Comparison of ENCODE assay signal across 16 cellular contexts in the genomic region with DNA sequence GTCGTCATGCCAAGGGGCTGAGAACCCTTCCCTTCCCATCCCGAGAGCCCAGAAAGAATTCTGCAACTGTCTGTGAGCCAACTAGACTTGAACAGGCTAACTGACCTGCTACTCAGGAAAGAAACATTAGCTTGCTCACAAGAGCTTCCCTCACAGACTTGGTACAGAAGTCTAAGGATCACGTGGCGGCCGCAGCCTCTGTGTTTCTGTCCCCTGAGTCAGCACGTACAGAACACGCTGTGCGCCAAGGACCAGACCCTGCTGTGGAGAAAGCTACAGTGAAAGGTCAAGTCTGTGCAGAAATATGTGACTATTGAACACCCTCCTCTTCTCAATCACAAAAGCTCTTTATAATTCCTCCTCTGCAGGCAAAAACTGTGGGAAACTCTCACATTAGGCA.
DNase-seq lines count a peak whose midpoint lies in the region; TF ChIP-seq lines count a peak whose summit lies in the region.
"Had no signal": no experiment of that assay in that cellular context is flagged by ENCODE, and none has a peak within 500 bp of the region (broad histone marks: within the 10 kb centered on the region; RNA-seq: fewer than 3 reads in every experiment).

No MANE protein-coding gene starts in this region.

- no peak overlapping the region for H3K4me3 ChIP-seq in astrocyte of the cerebellum (ENCODE audit: low read depth, low read length)
- H3K4me3 ChIP-seq: lower lobe of right lung had no signal

- peak; percentile 18 for DNase-seq in astrocyte of the cerebellum (ENCODE audit: low read depth)
- DNase-seq in foreskin melanocyte, result peak; percentile 86
- peak; percentile 70 for DNase-seq in midbrain (lab: John Stamatoyannopoulos, UW)
- peak; percentile 89 for DNase-seq in superior temporal gyrus (ENCODE audit: extremely low spot score)
- DNase-seq in NCI-H446 (lab: John Stamatoyannopoulos, UW), result no peak
- no peak for DNase-seq in activated gamma-delta T cell treated with Interleukin-2 at 50 U/mL for 16 hours
- DNase-seq in KG1 (lab: John Stamatoyannopoulos, UW), result no peak
- DNase-seq: activated CD8-positive, alpha-beta T cell treated with anti-CD3 and anti-CD28 coated beads for 36 hours; activated T-cell treated with anti-CD3 and anti-CD28 coated beads, Interleukin-2, amount 50 U/mL, for 4 hours; lower lobe of right lung; MV-4-11; NCI-H2029; NCI-H510A treated with DMSO at 0.1 percent for 48 hours; SIG-M5; stimulated activated naive CD8-positive, alpha-beta T cell treated with anti-CD3 and anti-CD28 coated beads, Interleukin-15, amount 100 ng/mL, for 72 hours; T-helper 17 cell had no signal

- no peak for TF ChIP-seq CTCF in astrocyte of the cerebellum (IDR thresholded peaks at IDR 0.05; ENCODE audit: low read depth, low read length, missing control alignments)

- in situ Hi-C loops in astrocyte of the cerebellum (cut with HindIII; ENCODE audit: low sequenced_read_pairs), result no loop called here

Comparison
In these comparisons a context has a peak if more than half of its experiments do, and no peak if none do; other contexts are left out.
1. DNase-seq: peak in astrocyte of the cerebellum (single experiment), foreskin melanocyte (single experiment), midbrain (single experiment) and superior temporal gyrus (single experiment); none in NCI-H446 (0 of 2), activated gamma-delta T cell treated with Interleukin-2 at 50 U/mL for 16 hours (single experiment) and KG1 (single experiment).